In genomic region chr19:3671680-3672574, GRCh38 we compare ENCODE assay signal across 9 cellular contexts. TPM values are rescaled to one million over a fixed set of nuclear protein-coding genes. Genes with fewer than 3 reads are reported as not detected.
DNase-seq lines count a peak whose midpoint lies in the region; ATAC-seq and TF ChIP-seq lines count a peak whose summit lies in the region.
"Had no signal": no experiment of that assay in that cellular context is flagged by ENCODE, and none has a peak within 500 bp of the region (broad histone marks: within the 10 kb centered on the region; RNA-seq: fewer than 3 reads in every experiment).

No MANE protein-coding gene starts in this region.

- H3K36me3 Mint-ChIP-seq in mesothelial cell of epicardium: no peaks in the 10 kb centered on the region

- no peaks in the 10 kb centered on the region for H3K27me3 Mint-ChIP-seq in mesothelial cell of epicardium (ENCODE audit: low read depth)

- H3K36me3 ChIP-seq in ascending aorta (peaks cover 2% of the 10 kb centered on the region in 2 donors), thymus (ENCODE audit: control insufficient read depth, insufficient read depth) (peaks cover 2% of the 10 kb centered on the region)

- no peaks in the 10 kb centered on the region for H3K9me3 ChIP-seq in ascending aorta
- no peaks in the 10 kb centered on the region for H3K9me3 ChIP-seq in thymus (ENCODE audit: control insufficient read depth)
- H3K9me3 ChIP-seq: A549 had no signal

- no peak for DNase-seq in activated CD4-positive, CD25-positive, alpha-beta regulatory T cell treated with anti-CD3 and anti-CD28 coated beads, Interleukin-2, amount 50 U/mL, for 72 hours
- DNase-seq in ascending aorta (ENCODE audit: low spot score in 2 of 2) (no peak), mesothelial cell of epicardium (ENCODE audit: low spot score in 2 of 2, unreplicated experiment in 2 of 2) (no peak), midbrain (lab: John Stamatoyannopoulos, UW) (no peak)

- WGBS in thymus: 30% methylated on average over 40 of the region's 40 CpGs

- H3K4me1 ChIP-seq in ascending aorta (peaks cover 18 to 46% of the 10 kb centered on the region in 2 donors), thymus (ENCODE audit: control insufficient read depth, insufficient read depth, low read length) (peaks cover 2% of the 10 kb centered on the region)

- H3K9me3 Mint-ChIP-seq in mesothelial cell of epicardium: no peaks in the 10 kb centered on the region

- intact Hi-C loops in ascending aorta (cut with DNase I): loop anchor here (2.0 to 5.0 kb wide), 3 partner anchors 13 to 295 kb away; partner anchors contain the start of gene MRPL54

- H3K27me3 ChIP-seq in ascending aorta (no peaks in the 10 kb centered on the region), thymus (ENCODE audit: control insufficient read depth, insufficient read depth) (peaks cover 19% of the 10 kb centered on the region)

- TF ChIP-seq CTCF in ascending aorta (IDR thresholded peaks at IDR 0.05): peak; percentile 19 to 41 (median 24)
- TF ChIP-seq CTCF in mesothelial cell of epicardium (IDR thresholded peaks at IDR 0.05; ENCODE audit: unreplicated experiment): no peak

- H3K27ac ChIP-seq in ascending aorta (peak overlapping the region; percentile 99), thymus (ENCODE audit: low read depth) (peak overlapping the region; percentile 46)

- no peak overlapping the region for H3K4me3 Mint-ChIP-seq in mesothelial cell of epicardium

- peak overlapping the region; percentile 25 for H3K27ac Mint-ChIP-seq in mesothelial cell of epicardium

- H3K4me3 ChIP-seq in ascending aorta: peak overlapping the region; percentile 12 to 60
- no peak overlapping the region for H3K4me3 ChIP-seq in thymus (ENCODE audit: low read length)
- H3K4me3 ChIP-seq: A549 had no signal

- ATAC-seq in activated CD4-positive, CD25-positive, alpha-beta regulatory T cell treated with anti-CD3 and anti-CD28 coated beads, Interleukin-2, amount 50 U/mL, for 24 hours: peak; percentile 87 to 91
- no peak for ATAC-seq in GM18519 (IDR thresholded peaks at IDR 0.05; ENCODE audit: low FRiP score, unreplicated experiment)
- no peak for ATAC-seq in GM21390 (IDR thresholded peaks at IDR 0.05; ENCODE audit: unreplicated experiment)

- peaks cover 25% of the 10 kb centered on the region for H3K4me1 Mint-ChIP-seq in mesothelial cell of epicardium

RNA-seq across cellular contexts. Expression of gene PIP5K1C, which starts 28.3 kb away (rescaled TPM):
- total RNA-seq in ascending aorta (87.3 TPM), mesothelial cell of epicardium (43.9 to 47.1 TPM (median 45.7 TPM) in 3 replicates)
- 14.0 TPM for polyA plus RNA-seq in thymus

RNA-seq across cellular contexts. Expression of gene TJP3, which starts 36.3 kb away (rescaled TPM):
- 12.6 TPM for total RNA-seq in ascending aorta
- total RNA-seq in mesothelial cell of epicardium: 20.0 to 21.7 TPM (median 20.1 TPM) in 3 replicates
- 3.3 TPM for polyA plus RNA-seq in thymus

RNA-seq across cellular contexts. Expression of gene CACTIN, which starts 45.3 kb away (rescaled TPM):
- total RNA-seq in ascending aorta: 57.6 TPM
- total RNA-seq in mesothelial cell of epicardium: 36.6 to 39.2 TPM (median 37.3 TPM) in 3 replicates
- polyA plus RNA-seq in thymus: 20.4 TPM

Comparison
In these comparisons a context has a peak if more than half of its experiments do, and no peak if none do; other contexts are left out.
1. ATAC-seq: peak in activated CD4-positive, CD25-positive, alpha-beta regulatory T cell treated with anti-CD3 and anti-CD28 coated beads, Interleukin-2, amount 50 U/mL, for 24 hours (2 of 2); none in GM18519 (single experiment) and GM21390 (single experiment).